ENCODE assay signal across 19 cellular contexts in the genomic region with DNA sequence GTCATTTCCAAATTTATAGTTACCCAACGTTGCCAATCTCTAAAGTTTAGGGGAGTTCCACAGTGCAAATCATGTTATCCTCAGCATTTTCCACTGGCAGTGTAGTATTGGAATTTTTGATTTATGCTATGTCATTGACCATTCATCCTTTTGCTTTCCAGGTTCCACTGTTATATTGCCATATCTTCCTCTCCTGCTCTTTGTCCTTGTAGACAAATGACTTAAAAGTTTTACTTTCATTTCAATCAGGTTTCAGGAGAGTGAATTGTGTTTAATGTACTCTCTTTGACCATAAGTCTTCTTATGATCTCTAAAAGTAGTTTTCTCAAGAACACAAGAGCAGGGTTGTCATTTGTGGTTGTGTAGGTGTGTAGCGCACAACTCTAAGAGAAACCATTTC.
DNase-seq lines count a peak whose midpoint lies in the region; ATAC-seq, FAIRE-seq and TF ChIP-seq lines count a peak whose summit lies in the region.
"Had no signal": no experiment of that assay in that cellular context is flagged by ENCODE, and none has a peak within 500 bp of the region (broad histone marks: within the 10 kb centered on the region; RNA-seq: fewer than 3 reads in every experiment).

No MANE protein-coding gene starts in this region.

- H3K27ac ChIP-seq in GM23338 (ENCODE audit: low read depth) = no peak overlapping the region
- no peak overlapping the region for H3K27ac ChIP-seq in osteoblast (ENCODE audit: low read depth, low read length)

- H3K27me3 Mint-ChIP-seq in activated CD4-positive, alpha-beta T cell treated with anti-CD3 and anti-CD28 coated beads for 36 hours = peaks cover 2% of the 10 kb centered on the region
- H3K27me3 Mint-ChIP-seq in GM23338 (ENCODE audit: insufficient read depth, low read depth, poor library complexity) = no peaks in the 10 kb centered on the region
- H3K27me3 Mint-ChIP-seq in T-helper 2 cell treated with Interferon-gamma antibody and Interleukin-4, amounts not matched to agents 5 μg/mL and 100 μg/mL, for 36 hours (ENCODE audit: low read depth) = peaks cover 2% of the 10 kb centered on the region

- FAIRE-seq in urothelium cell line (lab: Jason Lieb, UNC) = no peak
- FAIRE-seq: G401.6, H1 had no signal

- H3K79me2 ChIP-seq in GM23338 (replicated peaks; ENCODE audit: insufficient read depth) (no peaks in the 10 kb centered on the region), osteoblast (ENCODE audit: insufficient read depth, low read length) (no peaks in the 10 kb centered on the region)

- no peaks in the 10 kb centered on the region for H3K9me3 ChIP-seq in osteoblast (ENCODE audit: low read depth, low read length)

- no peak for DNase-seq in activated CD4-positive, alpha-beta T cell treated with anti-CD3 and anti-CD28 coated beads for 36 hours
- no peak for DNase-seq in activated CD4-positive, alpha-beta T cell treated with anti-CD3 and anti-CD28 coated beads, Interleukin-2, amount 50 U/mL, for 48 hours
- no peak for DNase-seq in GM23338 (ENCODE audit: low spot score)
- DNase-seq in T-helper 2 cell treated with Interferon-gamma antibody and Interleukin-4, amounts not matched to agents 5 μg/mL and 100 μg/mL, for 36 hours (ENCODE audit: low spot score) = no peak
- DNase-seq in osteoblast (ENCODE audit: insufficient read length, low spot score, missing footprints) = no peak
- DNase-seq in urothelium cell line (ENCODE audit: low spot score) = no peak
- DNase-seq: 8988T, Caco-2, MG63, NCI-H1092 treated with DMSO at 0.1 percent for 48 hours, NCI-H146, NCI-H2029 treated with DMSO at 0.1 percent for 48 hours, NCI-H526 treated with DMSO at 0.1 percent for 48 hours, Right ventricle myocardium superior had no signal

- no peaks in the 10 kb centered on the region for H3F3A ChIP-seq in GM23338 (replicated peaks; ENCODE audit: low read depth)

- CTCF ChIA-PET in activated CD4-positive, alpha-beta T cell treated with anti-CD3 and anti-CD28 coated beads for 36 hours (lab: Charles Lee) = no interaction called here

- H3K4me2 ChIP-seq in GM23338 (no peak overlapping the region), osteoblast (ENCODE audit: insufficient read depth, low read length) (peak overlapping the region; percentile 9)

- H3K36me3 ChIP-seq in GM23338 (ENCODE audit: insufficient read depth) (no peaks in the 10 kb centered on the region), osteoblast (ENCODE audit: insufficient read depth, low read length) (no peaks in the 10 kb centered on the region)
- H3K36me3 ChIP-seq: MG63 had no signal

- H3K4me3 ChIP-seq in GM23338 (no peak overlapping the region), osteoblast (ENCODE audit: insufficient read depth, low read length) (no peak overlapping the region)
- H3K4me3 ChIP-seq: MG63 had no signal

- H4K20me1 ChIP-seq in GM23338 (replicated peaks; ENCODE audit: insufficient read depth) = no peaks in the 10 kb centered on the region
- H4K20me1 ChIP-seq in osteoblast (ENCODE audit: insufficient read depth, low read length) = no peaks in the 10 kb centered on the region

- H3K4me1 Mint-ChIP-seq in activated CD4-positive, alpha-beta T cell treated with anti-CD3 and anti-CD28 coated beads for 36 hours = peaks cover 17% of the 10 kb centered on the region
- H3K4me1 Mint-ChIP-seq in GM23338 = peaks cover 7% of the 10 kb centered on the region
- H3K4me1 Mint-ChIP-seq in T-helper 2 cell treated with Interferon-gamma antibody and Interleukin-4, amounts not matched to agents 5 μg/mL and 100 μg/mL, for 36 hours (ENCODE audit: low read depth) = peaks cover 18% of the 10 kb centered on the region
- H3K4me1 Mint-ChIP-seq: CD14-positive monocyte had no signal

- peak overlapping the region; percentile 47 for H3K27ac Mint-ChIP-seq in activated CD4-positive, alpha-beta T cell treated with anti-CD3 and anti-CD28 coated beads for 36 hours
- no peak overlapping the region for H3K27ac Mint-ChIP-seq in GM23338
- H3K27ac Mint-ChIP-seq in T-helper 2 cell treated with Interferon-gamma antibody and Interleukin-4, amounts not matched to agents 5 μg/mL and 100 μg/mL, for 36 hours = no peak overlapping the region
- H3K27ac Mint-ChIP-seq: CD14-positive monocyte had no signal

- no peaks in the 10 kb centered on the region; the same call in 1 of the 2 replicates for H3K4me1 ChIP-seq in GM23338 (ENCODE audit: insufficient read depth)
- H3K4me1 ChIP-seq in osteoblast (ENCODE audit: insufficient read depth, low read length) = no peaks in the 10 kb centered on the region
- H3K4me1 ChIP-seq: Caco-2 had no signal

- H3K4me3 Mint-ChIP-seq in activated CD4-positive, alpha-beta T cell treated with anti-CD3 and anti-CD28 coated beads for 36 hours = no peak overlapping the region
- H3K4me3 Mint-ChIP-seq in GM23338 = no peak overlapping the region
- peak overlapping the region; percentile 63 for H3K4me3 Mint-ChIP-seq in T-helper 2 cell treated with Interferon-gamma antibody and Interleukin-4, amounts not matched to agents 5 μg/mL and 100 μg/mL, for 36 hours
- H3K4me3 Mint-ChIP-seq: CD14-positive monocyte had no signal

- ATAC-seq in activated CD4-positive, alpha-beta T cell treated with anti-CD3 and anti-CD28 coated beads for 36 hours = no peak
- ATAC-seq in GM23338 = no peak
- no peak for ATAC-seq in HG02885 (IDR thresholded peaks at IDR 0.05; ENCODE audit: poor library complexity, unreplicated experiment)
- no peak for ATAC-seq in GM18520 (IDR thresholded peaks at IDR 0.05; ENCODE audit: unreplicated experiment)

- H3K9me3 Mint-ChIP-seq in activated CD4-positive, alpha-beta T cell treated with anti-CD3 and anti-CD28 coated beads for 36 hours (ENCODE audit: low read depth) = peaks cover 7% of the 10 kb centered on the region
- H3K9me3 Mint-ChIP-seq in GM23338 = peaks cover 5% of the 10 kb centered on the region; the same call in 1 of the 3 replicates
- peaks cover 11% of the 10 kb centered on the region for H3K9me3 Mint-ChIP-seq in T-helper 2 cell treated with Interferon-gamma antibody and Interleukin-4, amounts not matched to agents 5 μg/mL and 100 μg/mL, for 36 hours

- intact Hi-C loops in activated CD4-positive, alpha-beta T cell treated with anti-CD3 and anti-CD28 coated beads for 36 hours (cut with DNase I, micrococcal nuclease) = no loop called here

- H3K27me3 ChIP-seq in GM23338 (ENCODE audit: insufficient read depth) (no peaks in the 10 kb centered on the region), osteoblast (ENCODE audit: insufficient read depth, low read length) (no peaks in the 10 kb centered on the region)

- H2AFZ ChIP-seq in GM23338 (0 out of 2 replicates have a peak overlapping the region, but pooled peaks have one; percentile 26), osteoblast (ENCODE audit: low read length) (no peak overlapping the region)

- peaks cover 3% of the 10 kb centered on the region for H3K36me3 Mint-ChIP-seq in activated CD4-positive, alpha-beta T cell treated with anti-CD3 and anti-CD28 coated beads for 36 hours (ENCODE audit: low read depth)
- 0 out of 3 replicates have a peak, but pooled peaks cover 3% of the 10 kb centered on the region for H3K36me3 Mint-ChIP-seq in GM23338 (ENCODE audit: low read depth)
- peaks cover 2% of the 10 kb centered on the region for H3K36me3 Mint-ChIP-seq in T-helper 2 cell treated with Interferon-gamma antibody and Interleukin-4, amounts not matched to agents 5 μg/mL and 100 μg/mL, for 36 hours (ENCODE audit: low read depth)
- H3K36me3 Mint-ChIP-seq: CD14-positive monocyte had no signal

- no peak for TF ChIP-seq CTCF in GM23338 (conservative IDR thresholded peaks at IDR 0.05; ENCODE audit: low read depth in 2 of 2)
- TF ChIP-seq CTCF in osteoblast (IDR thresholded peaks at IDR 0.05; ENCODE audit: extremely low read depth, low read depth, low read length) = no peak

- no peaks in the 10 kb centered on the region for H3K9me2 ChIP-seq in GM23338 (ENCODE audit: insufficient read depth)

- POLR2A ChIA-PET in activated CD4-positive, alpha-beta T cell treated with anti-CD3 and anti-CD28 coated beads for 36 hours (lab: Charles Lee) = no interaction called here

TF ChIP-seq in GM23338, 12 proteins besides CTCF, POLR2A, EP300 and RAD21:
- TF ChIP-seq POLR2AphosphoS5 (IDR thresholded peaks at IDR 0.05; ENCODE audit: low read depth) (no peak), EZH2 (IDR thresholded peaks at IDR 0.05; ENCODE audit: low read depth, unreplicated experiment) (no peak), STAT1 (IDR thresholded peaks at IDR 0.05; ENCODE audit: unreplicated experiment) (no peak), JUNB (IDR thresholded peaks at IDR 0.05; ENCODE audit: unreplicated experiment) (no peak), NANOG (IDR thresholded peaks at IDR 0.05; ENCODE audit: borderline replicate concordance) (no peak), CREB1 (CRISPR knock-in tag; IDR thresholded peaks at IDR 0.05; ENCODE audit: low read depth) (no peak)
